Comparison of ENCODE assay signal across 17 cellular contexts in the genomic region with DNA sequence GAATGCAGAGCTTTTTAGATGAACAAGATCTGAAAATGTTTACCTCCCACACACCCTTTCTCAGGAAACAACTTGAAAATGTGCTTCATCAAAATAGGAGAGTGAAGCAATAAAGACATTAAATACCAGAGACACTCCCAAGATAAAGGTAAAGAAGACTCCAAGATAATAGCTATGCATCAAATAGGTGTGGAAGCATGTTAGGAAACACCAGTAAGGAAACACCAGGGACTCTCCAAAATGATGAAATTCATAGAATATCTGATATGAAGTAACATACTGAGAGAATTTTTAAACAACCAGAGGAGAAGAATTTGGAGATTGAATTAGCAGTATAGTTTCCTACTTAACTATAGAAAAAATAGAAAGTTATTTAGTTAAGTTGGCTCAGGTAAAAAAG. TPM values are rescaled to one million over a fixed set of nuclear protein-coding genes. Genes with fewer than 3 reads are reported as not detected.
A peak's percentile ranks its signal among the peaks of the same experiment; 100 is the strongest.
DNase-seq lines count a peak whose midpoint lies in the region; FAIRE-seq and TF ChIP-seq lines count a peak whose summit lies in the region.
"Had no signal": no experiment of that assay in that cellular context is flagged by ENCODE, and none has a peak within 500 bp of the region (broad histone marks: within the 10 kb centered on the region; RNA-seq: fewer than 3 reads in every experiment).

No MANE protein-coding gene starts in this region.

- H3K18ac ChIP-seq in mesendoderm (ENCODE audit: low read length): no peak overlapping the region

- no peak overlapping the region for H2AK5ac ChIP-seq in mesendoderm (ENCODE audit: low read length)

- dilution Hi-C loops in keratinocyte (cut with MboI; ENCODE audit: extremely low pct_ligation_motif_present, low sequenced_read_pairs): no loop called here

- no peaks in the 10 kb centered on the region for H4K20me1 ChIP-seq in OCI-LY7 (ENCODE audit: insufficient read depth, low read length)
- H4K20me1 ChIP-seq in keratinocyte (ENCODE audit: control insufficient read depth, extremely low read depth, insufficient read depth, low read length): no peaks in the 10 kb centered on the region

- H3K56ac ChIP-seq in mesendoderm (ENCODE audit: low read length): no peak overlapping the region

- H3K9me1 ChIP-seq in keratinocyte (ENCODE audit: control insufficient read depth, extremely low read depth, insufficient read depth, low read length): no peaks in the 10 kb centered on the region

- no peak overlapping the region for H2BK15ac ChIP-seq in mesendoderm (replicated peaks; ENCODE audit: low read depth)

- peaks cover 14% of the 10 kb centered on the region for H3K4me1 ChIP-seq in OCI-LY7 (ENCODE audit: insufficient read depth, low read length, poor library complexity, severe bottlenecking)
- peaks cover 20% of the 10 kb centered on the region for H3K4me1 ChIP-seq in keratinocyte (ENCODE audit: control insufficient read depth, extremely low read depth, insufficient read depth, low read length)
- H3K4me1 ChIP-seq in mesendoderm (ENCODE audit: control insufficient read depth, low read depth, low read length): no peaks in the 10 kb centered on the region
- H3K4me1 ChIP-seq: A549, BE2C, HAP-1 had no signal

- intact Hi-C loops in OCI-LY7 (cut with micrococcal nuclease; ENCODE audit: unreplicated experiment): no loop called here

- H3K4ac ChIP-seq in mesendoderm (ENCODE audit: low read depth, low read length): no peak overlapping the region

- H3K27me3 ChIP-seq in keratinocyte (ENCODE audit: control insufficient read depth, extremely low read depth, insufficient read depth, low read length): no peaks in the 10 kb centered on the region
- no peaks in the 10 kb centered on the region for H3K27me3 ChIP-seq in mesendoderm (ENCODE audit: insufficient read depth, low read length, poor library complexity)
- H3K27me3 ChIP-seq: BE2C had no signal

- no peak for FAIRE-seq in keratinocyte (lab: Jason Lieb, UNC)
- FAIRE-seq: A549, GM19239, H1 had no signal

- H2AFZ ChIP-seq in OCI-LY7 (ENCODE audit: low read length) (peak overlapping the region; percentile 33; the same call in 1 of the 2 replicates), keratinocyte (ENCODE audit: control insufficient read depth, low read length) (peak overlapping the region; percentile 75)

- no peak overlapping the region for H3K4me2 ChIP-seq in OCI-LY7 (ENCODE audit: low read length)
- no peak overlapping the region for H3K4me2 ChIP-seq in keratinocyte (ENCODE audit: control insufficient read depth, extremely low read depth, insufficient read depth, low read depth, low read length)
- H3K4me2 ChIP-seq in mesendoderm (ENCODE audit: low read length): no peak overlapping the region
- H3K4me2 ChIP-seq: A549 had no signal

- no peak overlapping the region for H4K8ac ChIP-seq in mesendoderm (ENCODE audit: low read depth, low read length)

- H2BK5ac ChIP-seq in mesendoderm (ENCODE audit: low read length): no peak overlapping the region

- H3K79me2 ChIP-seq in OCI-LY7 (ENCODE audit: insufficient read depth, low read depth, low read length): no peaks in the 10 kb centered on the region
- H3K79me2 ChIP-seq in keratinocyte (ENCODE audit: control insufficient read depth, insufficient read depth, low read length): no peaks in the 10 kb centered on the region
- H3K79me2 ChIP-seq in mesendoderm (ENCODE audit: control insufficient read depth, insufficient read depth, low read length): no peaks in the 10 kb centered on the region

- H3K4me3 ChIP-seq in OCI-LY7 (ENCODE audit: low read depth, low read length, poor library complexity, severe bottlenecking) (no peak overlapping the region), epithelial cell of esophagus (ENCODE audit: low read length) (no peak overlapping the region), keratinocyte (ENCODE audit: control insufficient read depth in 2 of 3, extremely low read depth in 1 of 3, insufficient read depth in 2 of 3, low read depth in 1 of 3, low read length in 3 of 3) (no peak overlapping the region), mesendoderm (ENCODE audit: low read length) (no peak overlapping the region)
- H3K4me3 ChIP-seq: A549, HAP-1 had no signal

- TF ChIP-seq CTCF in OCI-LY7 (conservative IDR thresholded peaks at IDR 0.05; ENCODE audit: low read length): no peak
- TF ChIP-seq CTCF in epithelial cell of esophagus (IDR thresholded peaks at IDR 0.05; ENCODE audit: insufficient read depth, low read depth, low read length, missing control alignments): no peak
- TF ChIP-seq CTCF in keratinocyte (optimal IDR thresholded peaks at IDR 0.05 in 1 of 3, IDR thresholded peaks at IDR 0.05 in 1 of 3, conservative IDR thresholded peaks at IDR 0.05 in 1 of 3; ENCODE audit: extremely low read depth in 1 of 3, insufficient read depth in 2 of 3, low read length in 3 of 3): no peak

- H3K36me3 ChIP-seq in OCI-LY7 (ENCODE audit: insufficient read depth, low read length) (no peaks in the 10 kb centered on the region), keratinocyte (ENCODE audit: control insufficient read depth in 2 of 2, extremely low read depth in 1 of 2, insufficient read depth in 2 of 2, low read length in 2 of 2) (no peaks in the 10 kb centered on the region), mesendoderm (ENCODE audit: control insufficient read depth, insufficient read depth, low read length) (peaks cover 1% of the 10 kb centered on the region)
- H3K36me3 ChIP-seq: BE2C, HAP-1 had no signal

- H3K9me2 ChIP-seq in OCI-LY7 (ENCODE audit: insufficient read depth, low read length): no peaks in the 10 kb centered on the region

- CTCF ChIA-PET in OCI-LY7 (lab: Charles Lee; ENCODE audit: unreplicated experiment): no interaction called here

- H3K9me3 ChIP-seq in OCI-LY7 (ENCODE audit: low read length) (peaks cover 9% of the 10 kb centered on the region), keratinocyte (ENCODE audit: control insufficient read depth, low read depth, low read length) (no peaks in the 10 kb centered on the region)
- H3K9me3 ChIP-seq: A549, BE2C, HAP-1 had no signal

- POLR2A ChIA-PET in OCI-LY7 (lab: Charles Lee): interaction anchor here (0.9 to 2.8 kb wide), 2 partner anchors 17 to 92 kb away, joined by 3 to 16 read pairs; no protein-coding TSS in a partner anchor

- no peak for DNase-seq in OCI-LY7 (ENCODE audit: low spot score)
- DNase-seq in epithelial cell of esophagus (ENCODE audit: low read depth): peak; percentile 79
- no peak for DNase-seq in keratinocyte (ENCODE audit: low read depth, low spot score)
- DNase-seq in DMS79 (lab: John Stamatoyannopoulos, UW): no peak
- no peak for DNase-seq in GM03348 (ENCODE audit: low spot score)
- DNase-seq in mesendoderm: no peak
- DNase-seq: BE2C; CD4-positive, alpha-beta memory T cell; DMS79 treated with DMSO at 0.1 percent for 48 hours; GDM1 had no signal

- no peak overlapping the region for H3K23ac ChIP-seq in mesendoderm (ENCODE audit: low read length)

- no peak overlapping the region for H4K5ac ChIP-seq in mesendoderm (ENCODE audit: low read length)

- H3K27ac ChIP-seq in OCI-LY7 (ENCODE audit: low read depth, low read length, poor library complexity, severe bottlenecking) (no peak overlapping the region), keratinocyte (ENCODE audit: control insufficient read depth, insufficient read depth, low read length) (peak overlapping the region; percentile 42), mesendoderm (ENCODE audit: low read depth, low read length) (no peak overlapping the region)
- H3K27ac ChIP-seq: A549, C4-2B had no signal

- no peak overlapping the region for H3K9ac ChIP-seq in keratinocyte (ENCODE audit: control insufficient read depth, extremely low read depth, insufficient read depth, low read length)
- H3K9ac ChIP-seq in mesendoderm (ENCODE audit: low read length): no peak overlapping the region

- H3K79me1 ChIP-seq in mesendoderm (ENCODE audit: low read length): no peaks in the 10 kb centered on the region

- no peak overlapping the region for H2BK120ac ChIP-seq in mesendoderm (ENCODE audit: low read depth, low read length)

- BruUV-seq in OCI-LY7 (replicated peaks; lab: Mats Ljungman, UMichigan): no TSS peak

RNA-seq across cellular contexts. Expression of a gene that starts 43.4 kb away (rescaled TPM):
- not detected in 2 replicates for total RNA-seq in OCI-LY7 (2014; rRNA removed; shearing (Covaris generic))
- total RNA-seq in OCI-LY7 (2022): not detected in 2 replicates
- polyA plus RNA-seq in keratinocyte: 0.14 to 0.37 TPM in 2 of 3 replicates, not detected in the other
- polyA plus RNA-seq in keratinocyte (2011; ENCODE audit: low read depth): not detected
- polyA plus RNA-seq in keratinocyte (2011; cell fraction: cytosol; rRNA removed): not detected in 2 replicates
- polyA plus RNA-seq in keratinocyte (2011; cell fraction: nucleus; rRNA removed): 3.3 and 3.8 TPM in 2 replicates
- polyA plus RNA-seq in keratinocyte (2012; ENCODE audit: low replicate concordance): 0.55 TPM in 1 of 2 replicates, not detected in the other
- 17.0 to 20.1 TPM in 2 of 3 replicates, not detected in the other for polyA minus RNA-seq in keratinocyte
- polyA minus RNA-seq in keratinocyte (2011; cell fraction: cytosol; rRNA and poly(A)+ RNA removed): not detected
- polyA minus RNA-seq in keratinocyte (2011; cell fraction: nucleus; rRNA and poly(A)+ RNA removed): 23.0 and 41.7 TPM in 2 replicates
- polyA plus RNA-seq in mesendoderm (2013, experiment 1 of 2): 0.13 TPM
- polyA plus RNA-seq in mesendoderm (2013, experiment 2 of 2): 0.08 TPM
- total RNA-seq: CD4-positive, alpha-beta memory T cell; H1; HT-29 had no signal
- polyA plus RNA-seq: A549; AG04450; CD4-positive, alpha-beta memory T cell had no signal

RNA-seq across cellular contexts. Expression of a gene that starts 57.0 kb away (rescaled TPM):
- total RNA-seq in OCI-LY7 (2014; rRNA removed; shearing (Covaris generic)): not detected in 2 replicates
- total RNA-seq in OCI-LY7 (2022): not detected in 2 replicates
- polyA plus RNA-seq in keratinocyte: 0.06 to 0.45 TPM (median 0.26 TPM) in 3 replicates
- 0.64 TPM for polyA plus RNA-seq in keratinocyte (2011; ENCODE audit: low read depth)
- 0.13 and 0.14 TPM in 2 replicates for polyA plus RNA-seq in keratinocyte (2011; cell fraction: cytosol; rRNA removed)
- 0.83 and 1.2 TPM in 2 replicates for polyA plus RNA-seq in keratinocyte (2011; cell fraction: nucleus; rRNA removed)
- 0.05 and 0.95 TPM in 2 replicates for polyA plus RNA-seq in keratinocyte (2012; ENCODE audit: low replicate concordance)
- 0.13 TPM in 2 of 3 replicates, not detected in the other for polyA minus RNA-seq in keratinocyte
- polyA minus RNA-seq in keratinocyte (2011; cell fraction: cytosol; rRNA and poly(A)+ RNA removed): not detected
- polyA minus RNA-seq in keratinocyte (2011; cell fraction: nucleus; rRNA and poly(A)+ RNA removed): 0.11 and 0.23 TPM in 2 replicates
- polyA plus RNA-seq in mesendoderm (2013, experiment 1 of 2): not detected
- polyA plus RNA-seq in mesendoderm (2013, experiment 2 of 2): not detected
- total RNA-seq: CD4-positive, alpha-beta memory T cell; H1; HT-29 had no signal
- polyA plus RNA-seq: A549; CD4-positive, alpha-beta memory T cell; H1 had no signal
